9 cellular contexts compared by ENCODE assay signal in genomic region chr14:61569308-61569707, GRCh38.
DNase-seq lines count a peak whose midpoint lies in the region; ATAC-seq and TF ChIP-seq lines count a peak whose summit lies in the region.
"Had no signal": no experiment of that assay in that cellular context is flagged by ENCODE, and none has a peak within 500 bp of the region (broad histone marks: within the 10 kb centered on the region; RNA-seq: fewer than 3 reads in every experiment).

No MANE protein-coding gene starts in this region.

- peak overlapping the region; percentile 80 for H3K27ac Mint-ChIP-seq in activated T-cell treated with anti-CD3 and anti-CD28 coated beads, Interleukin-2, amount 50 U/mL, for 24 hours
- peak overlapping the region; percentile 80 for H3K27ac Mint-ChIP-seq in activated B cell treated with CpG ODN at 0.5 μM for 24 hours
- peak overlapping the region; percentile 83 for H3K27ac Mint-ChIP-seq in stimulated activated memory B cell treated with anti-CD40 and anti-IgM and Interleukin-4, amounts not matched to agents 10 μg/mL and 1 μg/mL and 100 μg/mL, for 72 hours

- no peak for TF ChIP-seq POLR2A in uterus (IDR thresholded peaks at IDR 0.05)

- no peaks in the 10 kb centered on the region for H3K4me1 ChIP-seq in uterus

- no peaks in the 10 kb centered on the region for H3K36me3 ChIP-seq in uterus

- TF ChIP-seq CTCF in activated B cell treated with CpG ODN at 0.5 μM for 24 hours (IDR thresholded peaks at IDR 0.05) (no peak), uterus (IDR thresholded peaks at IDR 0.05) (no peak)

- H3K4me1 Mint-ChIP-seq in activated T-cell treated with anti-CD3 and anti-CD28 coated beads, Interleukin-2, amount 50 U/mL, for 24 hours (ENCODE audit: low read depth): peaks cover 82% of the 10 kb centered on the region
- peaks cover 51% of the 10 kb centered on the region for H3K4me1 Mint-ChIP-seq in activated B cell treated with CpG ODN at 0.5 μM for 24 hours
- H3K4me1 Mint-ChIP-seq in stimulated activated memory B cell treated with anti-CD40 and anti-IgM and Interleukin-4, amounts not matched to agents 10 μg/mL and 1 μg/mL and 100 μg/mL, for 72 hours: peaks cover 57% of the 10 kb centered on the region

- DNase-seq in activated T-cell treated with anti-CD3 and anti-CD28 coated beads, Interleukin-2, amount 50 U/mL, for 24 hours: no peak
- no peak for DNase-seq in activated T-cell treated with anti-CD3 and anti-CD28 coated beads for 4 hours
- DNase-seq in activated B cell treated with CpG ODN at 0.5 μM for 24 hours: no peak
- DNase-seq in glomerular visceral epithelial cell (ENCODE audit: extremely low spot score): peak; percentile 25
- DNase-seq in KBM-7: no peak
- DNase-seq in CD1c-positive myeloid dendritic cell (ENCODE audit: extremely low spot score): no peak
- DNase-seq in uterus: no peak

- peaks cover 6% of the 10 kb centered on the region for H3K9me3 Mint-ChIP-seq in activated T-cell treated with anti-CD3 and anti-CD28 coated beads, Interleukin-2, amount 50 U/mL, for 24 hours
- peaks cover 2% of the 10 kb centered on the region for H3K9me3 Mint-ChIP-seq in activated B cell treated with CpG ODN at 0.5 μM for 24 hours
- H3K9me3 Mint-ChIP-seq in stimulated activated memory B cell treated with anti-CD40 and anti-IgM and Interleukin-4, amounts not matched to agents 10 μg/mL and 1 μg/mL and 100 μg/mL, for 72 hours: no peaks in the 10 kb centered on the region

- POLR2A ChIA-PET in activated B cell treated with CpG ODN at 0.5 μM for 24 hours (lab: Charles Lee): interaction anchor here (0.5 to 2.0 kb wide), 17 partner anchors 8 to 268 kb away, joined by 3 to 34 read pairs (median 5); partner anchors contain the start of gene HIF1A

- peak overlapping the region; percentile 52 for H3K4me3 Mint-ChIP-seq in activated T-cell treated with anti-CD3 and anti-CD28 coated beads, Interleukin-2, amount 50 U/mL, for 24 hours
- peak overlapping the region; percentile 83 for H3K4me3 Mint-ChIP-seq in activated B cell treated with CpG ODN at 0.5 μM for 24 hours
- peak overlapping the region; percentile 33 for H3K4me3 Mint-ChIP-seq in stimulated activated memory B cell treated with anti-CD40 and anti-IgM and Interleukin-4, amounts not matched to agents 10 μg/mL and 1 μg/mL and 100 μg/mL, for 72 hours

- no peaks in the 10 kb centered on the region for H3K9me3 ChIP-seq in uterus
- H3K9me3 ChIP-seq: mucosa of descending colon had no signal

- no peak overlapping the region for H3K27ac ChIP-seq in uterus

- peaks cover 10% of the 10 kb centered on the region for H3K36me3 Mint-ChIP-seq in activated T-cell treated with anti-CD3 and anti-CD28 coated beads, Interleukin-2, amount 50 U/mL, for 24 hours (ENCODE audit: low read depth)
- H3K36me3 Mint-ChIP-seq in activated B cell treated with CpG ODN at 0.5 μM for 24 hours (ENCODE audit: low read depth): no peaks in the 10 kb centered on the region
- H3K36me3 Mint-ChIP-seq in stimulated activated memory B cell treated with anti-CD40 and anti-IgM and Interleukin-4, amounts not matched to agents 10 μg/mL and 1 μg/mL and 100 μg/mL, for 72 hours: no peaks in the 10 kb centered on the region

- H3K27me3 Mint-ChIP-seq in activated T-cell treated with anti-CD3 and anti-CD28 coated beads, Interleukin-2, amount 50 U/mL, for 24 hours: no peaks in the 10 kb centered on the region
- no peaks in the 10 kb centered on the region for H3K27me3 Mint-ChIP-seq in activated B cell treated with CpG ODN at 0.5 μM for 24 hours
- H3K27me3 Mint-ChIP-seq in stimulated activated memory B cell treated with anti-CD40 and anti-IgM and Interleukin-4, amounts not matched to agents 10 μg/mL and 1 μg/mL and 100 μg/mL, for 72 hours: no peaks in the 10 kb centered on the region

- CTCF ChIA-PET in activated B cell treated with CpG ODN at 0.5 μM for 24 hours (lab: Charles Lee): interaction anchor here (0.9 to 1.9 kb wide), 6 partner anchors 10 to 94 kb away, joined by 3 to 19 read pairs (median 5); no protein-coding TSS in a partner anchor

- H3K4me3 ChIP-seq in uterus: no peak overlapping the region
- H3K4me3 ChIP-seq: mucosa of descending colon had no signal

- intact Hi-C loops in activated B cell treated with CpG ODN at 0.5 μM for 24 hours (cut with micrococcal nuclease) (no loop called here), uterus (cut with DNase I; ENCODE audit: low total_unique reads) (no loop called here)

- no peaks in the 10 kb centered on the region for H3K27me3 ChIP-seq in uterus

- no peak for ATAC-seq in activated B cell treated with CpG ODN at 0.5 μM for 24 hours (ENCODE audit: low read depth)
- no peak for ATAC-seq in stimulated activated memory B cell treated with anti-CD40 and anti-IgM and Interleukin-4, amounts not matched to agents 10 μg/mL and 1 μg/mL and 100 μg/mL, for 72 hours

- in situ Hi-C loops in KBM-7 (cut with MboI; ENCODE audit: low pct_unique_long_range_greater_than_20kb, low sequenced_read_pairs): no loop called here

Comparison
In these comparisons a context has a peak if more than half of its experiments do, and no peak if none do; other contexts are left out.
1. H3K4me3 Mint-ChIP-seq: peak in every context shown above with its lines; median percentile 83 in activated B cell treated with CpG ODN at 0.5 μM for 24 hours; 52 in activated T-cell treated with anti-CD3 and anti-CD28 coated beads, Interleukin-2, amount 50 U/mL, for 24 hours; 33 in stimulated activated memory B cell treated with anti-CD40 and anti-IgM and Interleukin-4, amounts not matched to agents 10 μg/mL and 1 μg/mL and 100 μg/mL, for 72 hours.